Comparison of ENCODE assay signal across 8 cellular contexts in the genomic region with DNA sequence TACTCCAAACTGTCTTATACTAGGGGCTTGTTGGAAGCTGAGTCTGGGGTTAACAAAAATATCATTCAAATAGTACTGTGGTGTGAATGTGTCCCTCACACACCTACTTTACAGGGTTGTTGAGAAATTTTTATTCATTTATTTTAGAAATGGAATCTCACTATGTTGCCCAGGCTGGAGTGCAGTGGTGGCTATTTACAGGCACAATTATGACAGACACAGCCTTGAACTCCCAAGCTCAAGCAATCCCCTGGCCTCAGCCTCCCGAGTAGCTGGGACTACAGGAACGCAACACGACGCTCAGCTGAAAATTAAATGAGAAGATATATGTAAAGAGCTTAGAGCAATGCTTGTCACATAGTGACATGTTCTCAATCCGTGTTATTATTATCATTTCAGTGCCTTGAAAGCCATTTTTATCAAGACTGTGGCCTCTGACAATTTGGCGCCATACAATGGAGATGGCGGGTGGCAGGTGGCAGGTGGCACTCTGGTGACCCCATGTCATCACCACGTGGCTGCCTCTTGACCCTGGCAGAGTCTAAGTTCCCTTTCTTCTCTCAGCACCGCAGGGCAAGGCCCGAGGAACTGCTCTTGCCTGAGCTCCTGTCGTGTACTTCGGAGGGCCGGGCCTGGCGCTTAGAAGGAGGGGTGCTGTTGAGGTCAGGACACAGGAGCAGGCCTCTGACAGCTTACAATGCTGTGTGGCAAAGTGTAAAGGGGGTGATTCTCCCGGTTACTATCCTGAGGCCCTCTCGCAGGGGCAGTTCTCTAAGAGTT.
DNase-seq lines count a peak whose midpoint lies in the region; ATAC-seq and TF ChIP-seq lines count a peak whose summit lies in the region.

No MANE protein-coding gene starts in this region.

- H3K9ac ChIP-seq in adipocyte (ENCODE audit: low read length): peak overlapping the region; percentile 87

- H3K4me3 ChIP-seq in adipocyte (ENCODE audit: low read length): peak overlapping the region; percentile 78
- H3K4me3 ChIP-seq in lower lobe of right lung: peak overlapping the region; percentile 62
- H3K4me3 ChIP-seq in thoracic aorta: peak overlapping the region; percentile 85

- H3K4me1 ChIP-seq in adipocyte (ENCODE audit: control insufficient read depth, insufficient read depth, low read length) (peaks cover 17% of the 10 kb centered on the region), lower lobe of right lung (peaks cover 31% of the 10 kb centered on the region), thoracic aorta (ENCODE audit: control insufficient read depth in 1 of 2, low read depth in 2 of 2) (peaks cover 9 to 12% of the 10 kb centered on the region in 2 donors)

- H3K9me3 ChIP-seq in adipocyte (ENCODE audit: control insufficient read depth, low read length): peaks cover 7% of the 10 kb centered on the region
- H3K9me3 ChIP-seq in lower lobe of right lung: no peaks in the 10 kb centered on the region
- no peaks in the 10 kb centered on the region for H3K9me3 ChIP-seq in thoracic aorta

- H3K36me3 ChIP-seq in adipocyte (ENCODE audit: control insufficient read depth, insufficient read depth, low read length, severe bottlenecking) (no peaks in the 10 kb centered on the region), lower lobe of right lung (no peaks in the 10 kb centered on the region), thoracic aorta (no peaks in the 10 kb centered on the region)

- intact Hi-C loops in lower lobe of right lung (cut with DNase I): loop anchor here (5.0 kb wide), 1 partner anchor 108 kb away; no protein-coding TSS in a partner anchor

- no peaks in the 10 kb centered on the region for H3K27me3 ChIP-seq in adipocyte (replicated peaks; ENCODE audit: control insufficient read depth, insufficient read depth, low read length)
- no peaks in the 10 kb centered on the region for H3K27me3 ChIP-seq in lower lobe of right lung (ENCODE audit: low read depth)
- H3K27me3 ChIP-seq in thoracic aorta (replicated peaks; ENCODE audit: insufficient read depth): no peaks in the 10 kb centered on the region

- H3K27ac ChIP-seq in lower lobe of right lung: peak overlapping the region; percentile 98
- H3K27ac ChIP-seq in thoracic aorta: peak overlapping the region; percentile 85 to 87

- TF ChIP-seq CTCF in lower lobe of right lung (IDR thresholded peaks at IDR 0.05) (no peak), thoracic aorta (IDR thresholded peaks at IDR 0.05) (no peak)

- ATAC-seq in lower lobe of right lung (peak in 1 of 2 donors; percentile 3), thoracic aorta (ENCODE audit: insufficient number of reproducible peaks, low FRiP score, low read depth) (no peak), GM18861 (IDR thresholded peaks at IDR 0.05; ENCODE audit: unreplicated experiment) (no peak), HG03439 (IDR thresholded peaks at IDR 0.05; ENCODE audit: unreplicated experiment) (no peak)

- DNase-seq in SKM-1 treated with dmso at 0.1 percent for 144 hours (lab: John Stamatoyannopoulos, UW; ENCODE audit: unreplicated experiment) (peak; percentile 13), SKM-1 (lab: John Stamatoyannopoulos, UW; ENCODE audit: unreplicated experiment) (no peak), adipocyte (ENCODE audit: low read depth) (no peak), lower lobe of right lung (peak; percentile 71), thoracic aorta (ENCODE audit: low spot score) (no peak), retina (no peak)

Comparison
In these comparisons a context has a peak if more than half of its experiments do, and no peak if none do; other contexts are left out.
1. DNase-seq: peak in SKM-1 treated with dmso at 0.1 percent for 144 hours (single experiment) and lower lobe of right lung (single experiment); none in SKM-1 (single experiment), adipocyte (single experiment), thoracic aorta (single experiment) and retina (single experiment).
2. Peak in every context shown above with its lines, with median percentiles within 50 percentile points of each other: H3K4me3 ChIP-seq.